ENCODE assay signal across 27 cellular contexts in the genomic region with DNA sequence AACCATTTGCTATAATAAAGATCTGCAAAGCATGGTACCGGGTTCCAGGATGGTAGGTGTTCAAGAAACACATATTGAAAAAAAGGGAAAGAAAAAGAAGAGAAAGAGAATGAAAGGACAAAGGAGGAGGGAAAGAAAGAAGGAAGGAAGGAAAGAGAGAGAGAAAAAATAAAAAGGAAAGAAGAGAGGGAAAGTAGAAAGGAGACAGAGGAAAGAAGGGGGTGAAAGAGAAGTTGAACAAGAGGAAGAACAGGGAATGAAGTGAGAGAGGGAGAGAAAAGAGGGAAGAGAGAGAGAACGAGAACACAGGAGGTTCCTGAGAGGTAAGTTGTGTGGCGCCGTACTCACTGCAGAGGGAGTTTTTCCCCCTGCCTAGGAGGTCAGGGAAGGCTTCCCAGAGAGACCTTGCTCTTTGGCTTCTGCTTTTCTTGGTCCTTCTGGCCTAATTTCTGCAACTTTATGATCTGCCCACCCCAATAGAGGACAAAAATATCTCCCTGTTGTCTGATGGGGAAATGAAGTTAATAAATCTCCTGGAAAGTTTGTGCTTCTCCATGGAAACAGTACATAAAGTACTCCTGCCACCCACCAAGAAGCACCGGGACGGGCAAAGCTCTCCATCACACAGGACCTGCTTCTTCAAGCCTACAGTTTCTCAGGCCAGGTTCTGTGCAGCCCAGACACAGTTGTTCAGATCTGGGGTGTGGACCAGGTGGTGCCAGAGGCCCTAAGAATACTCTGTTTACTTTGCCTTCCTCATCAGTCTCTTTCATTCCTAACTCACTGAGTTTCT.
DNase-seq lines count a peak whose midpoint lies in the region; ATAC-seq, FAIRE-seq and TF ChIP-seq lines count a peak whose summit lies in the region.
"Had no signal": no experiment of that assay in that cellular context is flagged by ENCODE, and none has a peak within 500 bp of the region (broad histone marks: within the 10 kb centered on the region; RNA-seq: fewer than 3 reads in every experiment).

No MANE protein-coding gene starts in this region.

- H3K9me3 ChIP-seq in astrocyte (ENCODE audit: insufficient read depth, low read depth, low read length) (no peaks in the 10 kb centered on the region), MM.1S (replicated peaks; ENCODE audit: insufficient read depth, low read length) (no peaks in the 10 kb centered on the region), tibial nerve (no peaks in the 10 kb centered on the region)

- H3K27me3 ChIP-seq in astrocyte (ENCODE audit: insufficient read depth, low read length) (no peaks in the 10 kb centered on the region), MM.1S (replicated peaks; ENCODE audit: insufficient read depth, low read length) (no peaks in the 10 kb centered on the region), tibial nerve (no peaks in the 10 kb centered on the region)

- ATAC-seq in activated naive CD8-positive, alpha-beta T cell treated with anti-CD3 and anti-CD28 coated beads, Interleukin-2, amount 10 ng/mL, durations not matched to agents 7 days and 5 days (ENCODE audit: low read depth), result no peak
- ATAC-seq: HepG2, Right ventricle myocardium inferior had no signal

- no peaks in the 10 kb centered on the region for H3K9me2 ChIP-seq in MM.1S (replicated peaks; ENCODE audit: insufficient read depth, low read length)

- H3K36me3 ChIP-seq in astrocyte (ENCODE audit: insufficient read depth, low read length), result no peaks in the 10 kb centered on the region
- H3K36me3 ChIP-seq in MM.1S (replicated peaks; ENCODE audit: insufficient read depth, low read length), result no peaks in the 10 kb centered on the region
- H3K36me3 ChIP-seq in tibial nerve, result no peaks in the 10 kb centered on the region

- POLR2A ChIA-PET in activated naive CD8-positive, alpha-beta T cell treated with anti-CD3 and anti-CD28 coated beads, Interleukin-2, amount 10 ng/mL, durations not matched to agents 7 days and 5 days (lab: Charles Lee), result no interaction called here

- H3K9me3 Mint-ChIP-seq in activated naive CD8-positive, alpha-beta T cell treated with anti-CD3 and anti-CD28 coated beads, Interleukin-2, amount 10 ng/mL, durations not matched to agents 7 days and 5 days, result no peaks in the 10 kb centered on the region
- H3K9me3 Mint-ChIP-seq in activated naive CD8-positive, alpha-beta T cell treated with anti-CD3 and anti-CD28 coated beads for 36 hours, result no peaks in the 10 kb centered on the region
- H3K9me3 Mint-ChIP-seq in astrocyte (ENCODE audit: unreplicated experiment), result no peaks in the 10 kb centered on the region

- no peak overlapping the region for H3K4me3 Mint-ChIP-seq in activated naive CD8-positive, alpha-beta T cell treated with anti-CD3 and anti-CD28 coated beads, Interleukin-2, amount 10 ng/mL, durations not matched to agents 7 days and 5 days
- H3K4me3 Mint-ChIP-seq in activated naive CD8-positive, alpha-beta T cell treated with anti-CD3 and anti-CD28 coated beads for 36 hours, result no peak overlapping the region
- H3K4me3 Mint-ChIP-seq in astrocyte (ENCODE audit: unreplicated experiment), result no peak overlapping the region
- H3K4me3 Mint-ChIP-seq: CD8-positive, alpha-beta memory T cell had no signal

- H3K4me1 Mint-ChIP-seq in activated naive CD8-positive, alpha-beta T cell treated with anti-CD3 and anti-CD28 coated beads, Interleukin-2, amount 10 ng/mL, durations not matched to agents 7 days and 5 days, result no peaks in the 10 kb centered on the region
- no peaks in the 10 kb centered on the region for H3K4me1 Mint-ChIP-seq in activated naive CD8-positive, alpha-beta T cell treated with anti-CD3 and anti-CD28 coated beads for 36 hours
- peaks cover 23% of the 10 kb centered on the region for H3K4me1 Mint-ChIP-seq in astrocyte (ENCODE audit: low read depth, unreplicated experiment)
- H3K4me1 Mint-ChIP-seq: CD8-positive, alpha-beta memory T cell had no signal

- H3F3A ChIP-seq in MM.1S (ENCODE audit: insufficient read depth, low read length), result no peaks in the 10 kb centered on the region

- H3K4me2 ChIP-seq in astrocyte (ENCODE audit: low read length) (no peak overlapping the region), MM.1S (ENCODE audit: low read depth, low read length) (no peak overlapping the region)

- peak in 1 of 2 donors; percentile 38 for TF ChIP-seq EP300 in tibial nerve (IDR thresholded peaks at IDR 0.05)

- peak; percentile 32 for FAIRE-seq in astrocyte (lab: Jason Lieb, UNC)
- FAIRE-seq: G401.6, GM12892, H54, HepG2 had no signal

- TF ChIP-seq CTCF in astrocyte (IDR thresholded peaks at IDR 0.05; ENCODE audit: insufficient read depth, low read depth, low read length) (no peak), MM.1S (IDR thresholded peaks at IDR 0.05; ENCODE audit: low read length) (no peak), tibial nerve (IDR thresholded peaks at IDR 0.05) (no peak)

- H3K4me1 ChIP-seq in astrocyte (ENCODE audit: insufficient read depth, low read length), result peaks cover 4% of the 10 kb centered on the region
- no peaks in the 10 kb centered on the region for H3K4me1 ChIP-seq in MM.1S (ENCODE audit: low read length)
- H3K4me1 ChIP-seq in tibial nerve, result peaks cover 0 to 16% (median 3%) of the 10 kb centered on the region in 4 donors

- peaks cover 12% of the 10 kb centered on the region for H3K27me3 Mint-ChIP-seq in activated naive CD8-positive, alpha-beta T cell treated with anti-CD3 and anti-CD28 coated beads, Interleukin-2, amount 10 ng/mL, durations not matched to agents 7 days and 5 days
- peaks cover 9% of the 10 kb centered on the region for H3K27me3 Mint-ChIP-seq in activated naive CD8-positive, alpha-beta T cell treated with anti-CD3 and anti-CD28 coated beads for 36 hours
- no peaks in the 10 kb centered on the region for H3K27me3 Mint-ChIP-seq in astrocyte (ENCODE audit: low read depth, unreplicated experiment)

- no peaks in the 10 kb centered on the region for H3K36me3 Mint-ChIP-seq in activated naive CD8-positive, alpha-beta T cell treated with anti-CD3 and anti-CD28 coated beads, Interleukin-2, amount 10 ng/mL, durations not matched to agents 7 days and 5 days
- H3K36me3 Mint-ChIP-seq in activated naive CD8-positive, alpha-beta T cell treated with anti-CD3 and anti-CD28 coated beads for 36 hours, result no peaks in the 10 kb centered on the region
- peaks cover 3% of the 10 kb centered on the region for H3K36me3 Mint-ChIP-seq in astrocyte (ENCODE audit: low read depth, unreplicated experiment)
- H3K36me3 Mint-ChIP-seq: CD8-positive, alpha-beta memory T cell had no signal

- H4K20me1 ChIP-seq in astrocyte (ENCODE audit: insufficient read depth, low read length), result peaks cover 5% of the 10 kb centered on the region
- H4K20me1 ChIP-seq in MM.1S (ENCODE audit: insufficient read depth, low read length), result no peaks in the 10 kb centered on the region

- H3K9ac ChIP-seq in astrocyte (ENCODE audit: low read length) (no peak overlapping the region), MM.1S (ENCODE audit: low read length) (no peak overlapping the region)

- TF ChIP-seq POLR2A in tibial nerve (IDR thresholded peaks at IDR 0.05), result no peak

- H3K27ac ChIP-seq in astrocyte (ENCODE audit: low read depth, low read length) (no peak overlapping the region), MM.1S (ENCODE audit: low read length) (no peak overlapping the region), tibial nerve (peak overlapping the region in 1 of 4 donors; percentile 61)
- H3K27ac ChIP-seq: C4-2B, HL-60 had no signal

- H2AFZ ChIP-seq in astrocyte (ENCODE audit: low read depth, low read length) (no peak overlapping the region), MM.1S (ENCODE audit: low read length) (no peak overlapping the region)

- peak overlapping the region; percentile 44 for H3K27ac Mint-ChIP-seq in activated naive CD8-positive, alpha-beta T cell treated with anti-CD3 and anti-CD28 coated beads, Interleukin-2, amount 10 ng/mL, durations not matched to agents 7 days and 5 days
- no peak overlapping the region for H3K27ac Mint-ChIP-seq in activated naive CD8-positive, alpha-beta T cell treated with anti-CD3 and anti-CD28 coated beads for 36 hours
- no peak overlapping the region for H3K27ac Mint-ChIP-seq in astrocyte (ENCODE audit: unreplicated experiment)

- DNase-seq in activated naive CD8-positive, alpha-beta T cell treated with anti-CD3 and anti-CD28 coated beads, Interleukin-2, amount 10 ng/mL, durations not matched to agents 7 days and 5 days, result no peak
- no peak for DNase-seq in activated naive CD8-positive, alpha-beta T cell treated with anti-CD3 and anti-CD28 coated beads for 36 hours
- DNase-seq in astrocyte (ENCODE audit: low read depth), result no peak
- peak; percentile 65 for DNase-seq in renal cortical epithelial cell (ENCODE audit: low read depth)
- no peak for DNase-seq in MM.1S
- DNase-seq in C1 segment of cervical spinal cord (lab: John Stamatoyannopoulos, UW), result no peak
- no peak for DNase-seq in tibial nerve (ENCODE audit: low spot score in 2 of 2)
- DNase-seq: 8988T; AML-193; CD8-positive, alpha-beta memory T cell; KBM-7; NCI-H1092 treated with DMSO at 0.1 percent for 48 hours; NCI-H146; NCI-H2029 treated with DMSO at 0.1 percent for 48 hours; NCI-H2171; NCI-H345; NCI-H524; NCI-H82; OCI-M1; SW 1271 had no signal

- H3K4me3 ChIP-seq in astrocyte (ENCODE audit: insufficient read depth, low read depth, low read length), result no peak overlapping the region
- no peak overlapping the region for H3K4me3 ChIP-seq in MM.1S (ENCODE audit: low read length)
- H3K4me3 ChIP-seq in tibial nerve, result no peak overlapping the region

- H3K79me2 ChIP-seq in astrocyte (ENCODE audit: insufficient read depth, low read length) (peaks cover 14% of the 10 kb centered on the region), MM.1S (ENCODE audit: low read length) (no peaks in the 10 kb centered on the region)

- WGBS in tibial nerve, 2 donors, result 59 to 69% methylated on average over 6 of the region's 6 CpGs
